6 cellular contexts compared by ENCODE assay signal in the genomic region with DNA sequence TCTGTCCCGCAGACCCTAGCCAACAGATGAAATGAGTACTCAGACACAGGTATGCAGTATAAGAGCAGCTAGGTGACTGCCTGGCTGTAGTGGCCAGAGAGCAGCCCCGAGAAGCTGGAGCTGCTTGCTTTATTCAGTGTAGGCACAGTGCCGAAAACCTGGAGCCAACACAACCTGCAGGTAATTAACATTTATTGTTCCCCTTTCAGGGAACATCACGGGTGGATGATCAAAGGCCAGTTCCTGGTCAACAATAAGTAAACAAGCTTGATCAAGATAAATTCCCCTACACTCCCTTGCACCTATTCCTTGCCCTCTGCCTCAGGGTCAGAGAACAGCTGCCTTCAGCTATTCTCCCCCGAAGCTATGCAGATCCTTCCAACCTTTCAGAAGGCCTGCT. TPM values are rescaled to one million over a fixed set of nuclear protein-coding genes. Genes with fewer than 3 reads are reported as not detected.
A peak's percentile ranks its signal among the peaks of the same experiment; 100 is the strongest.
DNase-seq lines count a peak whose midpoint lies in the region; ATAC-seq and TF ChIP-seq lines count a peak whose summit lies in the region.
"Not testable (repeated sequence)": the region's sequence is repeated elsewhere in the genome, so short reads cannot be mapped to it uniquely, and the experiment has no call there.

No MANE protein-coding gene starts in this region.

- H3K9me3 ChIP-seq in HEK293 (ENCODE audit: control insufficient read depth, insufficient read depth, low read depth, low read length) = not testable (repeated sequence)

- H3K27ac ChIP-seq in HEK293 (ENCODE audit: extremely low read depth, low read depth, low read length) = not testable (repeated sequence)

- POLR2A ChIA-PET in HEK293 (lab: Yijun Ruan, JAX) = not testable (repeated sequence)
- POLR2A ChIA-PET in WTC11 (lab: Charles Lee) = interaction anchor here (0.7 kb wide), 1 partner anchor 347 kb away, joined by 6 read pairs; no protein-coding TSS in a partner anchor

- CTCF ChIA-PET in HEK293 (lab: Yijun Ruan, JAX) = interaction anchor here (0.7 to 12.1 kb wide), 6 partner anchors 94 to 398 kb away, joined by 3 to 143 read pairs (median 5); no protein-coding TSS in a partner anchor
- CTCF ChIA-PET in WTC11 (lab: Charles Lee) = interaction anchor here (1.7 to 2.8 kb wide), 3 partner anchors 87 to 127 kb away, joined by 7 to 14 read pairs (median 7); a partner anchor contains a TSS

- H3K4me1 Mint-ChIP-seq in WTC11 = peaks cover 10% of the 10 kb centered on the region
- peaks cover 22% of the 10 kb centered on the region for H3K4me1 Mint-ChIP-seq in neural crest cell
- H3K4me1 Mint-ChIP-seq in type B pancreatic cell (ENCODE audit: unreplicated experiment) = not testable (repeated sequence)

- H3K27ac Mint-ChIP-seq in WTC11 = not testable (repeated sequence)
- H3K27ac Mint-ChIP-seq in neural crest cell (ENCODE audit: unreplicated experiment) = peak overlapping the region; percentile 74
- peak overlapping the region; percentile 26 for H3K27ac Mint-ChIP-seq in type B pancreatic cell

- H3K36me3 ChIP-seq in HEK293 (ENCODE audit: control insufficient read depth in 2 of 2, insufficient read depth in 1 of 2, low read length in 2 of 2) = not testable (repeated sequence)

- DNase-seq in SW480 (ENCODE audit: low spot score) = peak; percentile 34
- not testable (repeated sequence) for DNase-seq in WTC11 (ENCODE audit: low spot score); neural crest cell (ENCODE audit: low read depth, low spot score); type B pancreatic cell (ENCODE audit: extremely low spot score, unreplicated experiment)
- peak; percentile 31 to 59 for DNase-seq in left colon

- not testable (repeated sequence) for H3K4me3 Mint-ChIP-seq in WTC11, neural crest cell, type B pancreatic cell

- not testable (repeated sequence) for ATAC-seq in WTC11
- ATAC-seq in left colon = peak; percentile 84

- H3K27me3 Mint-ChIP-seq in WTC11 (ENCODE audit: low read depth); neural crest cell (ENCODE audit: low read depth): not testable (repeated sequence)
- H3K27me3 Mint-ChIP-seq in type B pancreatic cell = peaks cover 28% of the 10 kb centered on the region

- TF ChIP-seq CTCF in HEK293 (tag by site-specific recombination; IDR thresholded peaks at IDR 0.05); WTC11 (IDR thresholded peaks at IDR 0.05); neural crest cell (conservative IDR thresholded peaks at IDR 0.05); type B pancreatic cell (conservative IDR thresholded peaks at IDR 0.05): not testable (repeated sequence)

- H3K4me3 ChIP-seq in HEK293 (ENCODE audit: low read depth, low read length) = not testable (repeated sequence)

- H3K9me3 Mint-ChIP-seq in WTC11, neural crest cell, type B pancreatic cell: not testable (repeated sequence)

- H3K36me3 Mint-ChIP-seq in WTC11; neural crest cell (ENCODE audit: low read depth); type B pancreatic cell: not testable (repeated sequence)

- not testable (repeated sequence) for H3K4me1 ChIP-seq in HEK293 (ENCODE audit: control insufficient read depth, insufficient read depth, low read length)

- intact Hi-C loops in left colon (cut with DNase I, micrococcal nuclease) = loop anchor here in 1 of 2 donors (5.0 kb wide), 2 partner anchors 112 to 337 kb away; no protein-coding TSS in a partner anchor

TF ChIP-seq in HEK293, 187 proteins besides CTCF, POLR2A, EP300 and RAD21:
- peak; percentile 48; the same call in 1 of the 2 replicates for TF ChIP-seq TRIM28 (IDR thresholded peaks at IDR 0.05; ENCODE audit: borderline replicate concordance, low read length)
- TF ChIP-seq SETDB1 (IDR thresholded peaks at IDR 0.05; ENCODE audit: insufficient read length, low read length) = peak; percentile 27

TF ChIP-seq in WTC11, 78 proteins besides CTCF, POLR2A, EP300 and RAD21:
- TF ChIP-seq, protein P1, sequence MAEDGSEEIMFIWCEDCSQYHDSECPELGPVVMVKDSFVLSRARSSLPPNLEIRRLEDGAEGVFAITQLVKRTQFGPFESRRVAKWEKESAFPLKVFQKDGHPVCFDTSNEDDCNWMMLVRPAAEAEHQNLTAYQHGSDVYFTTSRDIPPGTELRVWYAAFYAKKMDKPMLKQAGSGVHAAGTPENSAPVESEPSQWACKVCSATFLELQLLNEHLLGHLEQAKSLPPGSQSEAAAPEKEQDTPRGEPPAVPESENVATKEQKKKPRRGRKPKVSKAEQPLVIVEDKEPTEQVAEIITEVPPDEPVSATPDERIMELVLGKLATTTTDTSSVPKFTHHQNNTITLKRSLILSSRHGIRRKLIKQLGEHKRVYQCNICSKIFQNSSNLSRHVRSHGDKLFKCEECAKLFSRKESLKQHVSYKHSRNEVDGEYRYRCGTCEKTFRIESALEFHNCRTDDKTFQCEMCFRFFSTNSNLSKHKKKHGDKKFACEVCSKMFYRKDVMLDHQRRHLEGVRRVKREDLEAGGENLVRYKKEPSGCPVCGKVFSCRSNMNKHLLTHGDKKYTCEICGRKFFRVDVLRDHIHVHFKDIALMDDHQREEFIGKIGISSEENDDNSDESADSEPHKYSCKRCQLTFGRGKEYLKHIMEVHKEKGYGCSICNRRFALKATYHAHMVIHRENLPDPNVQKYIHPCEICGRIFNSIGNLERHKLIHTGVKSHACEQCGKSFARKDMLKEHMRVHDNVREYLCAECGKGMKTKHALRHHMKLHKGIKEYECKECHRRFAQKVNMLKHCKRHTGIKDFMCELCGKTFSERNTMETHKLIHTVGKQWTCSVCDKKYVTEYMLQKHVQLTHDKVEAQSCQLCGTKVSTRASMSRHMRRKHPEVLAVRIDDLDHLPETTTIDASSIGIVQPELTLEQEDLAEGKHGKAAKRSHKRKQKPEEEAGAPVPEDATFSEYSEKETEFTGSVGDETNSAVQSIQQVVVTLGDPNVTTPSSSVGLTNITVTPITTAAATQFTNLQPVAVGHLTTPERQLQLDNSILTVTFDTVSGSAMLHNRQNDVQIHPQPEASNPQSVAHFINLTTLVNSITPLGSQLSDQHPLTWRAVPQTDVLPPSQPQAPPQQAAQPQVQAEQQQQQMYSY (CRISPR knock-in tag; IDR thresholded peaks at IDR 0.05) = 0 out of 2 replicates have a peak, but pooled peaks have one; percentile 11

RNA-seq across cellular contexts. Expression of a gene that starts 31.1 kb away (rescaled TPM):
- 20.0 to 22.1 TPM (median 21.2 TPM) in 3 replicates for total RNA-seq in WTC11 (2021)
- 10 to 100 TPM; 29.1 to 30.8 TPM for total RNA-seq in left colon
- total RNA-seq in neural crest cell = 38.2 and 39.0 TPM in 2 replicates
- 35.4 and 37.9 TPM in 2 replicates for total RNA-seq in type B pancreatic cell (ENCODE audit: low replicate concordance)

RNA-seq across cellular contexts. Expression of a gene that starts 31.1 kb away (rescaled TPM):
- total RNA-seq in WTC11 (2021) (10.1 to 12.2 TPM (median 10.7 TPM) in 3 replicates), left colon (10 to 100 TPM; 13.2 to 21.4 TPM), neural crest cell (23.5 and 32.4 TPM in 2 replicates), type B pancreatic cell (ENCODE audit: low replicate concordance) (18.5 and 30.4 TPM in 2 replicates)
